Comparison of ENCODE assay signal across 9 cellular contexts in the genomic region with DNA sequence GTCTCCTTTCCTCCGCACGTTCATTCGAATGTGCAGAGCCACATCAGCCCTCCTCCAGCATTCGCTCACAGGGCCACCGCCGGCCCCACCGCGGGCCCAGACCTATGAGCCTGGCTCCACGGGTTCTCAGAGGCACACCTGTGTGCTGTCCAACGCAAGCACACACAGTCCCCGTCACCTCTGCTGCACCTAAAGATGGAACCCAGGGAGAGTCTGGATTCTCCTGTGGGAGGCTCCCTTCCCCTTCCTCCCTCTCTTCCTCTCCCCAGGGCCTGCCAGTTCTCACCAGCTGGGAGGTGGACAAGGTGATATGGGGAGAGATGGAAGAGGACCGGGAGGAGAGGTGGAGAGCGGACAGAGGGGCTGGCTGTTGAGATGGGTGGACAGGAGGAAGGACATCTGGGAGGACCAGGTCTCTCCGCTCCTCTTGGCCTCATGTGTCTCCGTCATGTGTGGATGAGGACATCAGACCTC. TPM values are rescaled to one million over a fixed set of nuclear protein-coding genes. Genes with fewer than 3 reads are reported as not detected.
DNase-seq lines count a peak whose midpoint lies in the region; ATAC-seq and TF ChIP-seq lines count a peak whose summit lies in the region.
"Had no signal": no experiment of that assay in that cellular context is flagged by ENCODE, and none has a peak within 500 bp of the region (broad histone marks: within the 10 kb centered on the region; RNA-seq: fewer than 3 reads in every experiment).

No MANE protein-coding gene starts in this region.

- intact Hi-C loops in gastrocnemius medialis (cut with DNase I; ENCODE audit: low total_unique reads) = loop anchor here (1.0 to 10.0 kb wide), 4 partner anchors 89 to 204 kb away; partner anchors contain the start of gene ASIC1

- DNase-seq in NCI-H69 (lab: John Stamatoyannopoulos, UW) = peak; percentile 68
- no peak for DNase-seq in epithelial cell of proximal tubule (ENCODE audit: low read depth)
- no peak for DNase-seq in gastrocnemius medialis
- DNase-seq in NCI-H1694 treated with DMSO at 0.1 percent for 48 hours (lab: John Stamatoyannopoulos, UW) = no peak

- H3K9me3 ChIP-seq in gastrocnemius medialis = no peaks in the 10 kb centered on the region

- in situ Hi-C loops in gastrocnemius medialis (cut with MboI; ENCODE audit: low sequenced_read_pairs in 4 of 4) = no loop called here

- peaks cover 0 to 5% of the 10 kb centered on the region in 2 donors for H3K4me1 ChIP-seq in gastrocnemius medialis

- peak overlapping the region; percentile 52 for H3K4me3 ChIP-seq in epithelial cell of proximal tubule (ENCODE audit: low read depth, low read length)
- peak overlapping the region; percentile 36 to 50 (median 40) for H3K4me3 ChIP-seq in gastrocnemius medialis

- TF ChIP-seq CTCF in epithelial cell of proximal tubule (conservative IDR thresholded peaks at IDR 0.05; ENCODE audit: low read depth, low read length) = no peak
- no peak for TF ChIP-seq CTCF in gastrocnemius medialis (IDR thresholded peaks at IDR 0.05 in 4 of 5, conservative IDR thresholded peaks at IDR 0.05 in 1 of 5)

- TF ChIP-seq POLR2A in gastrocnemius medialis (IDR thresholded peaks at IDR 0.05) = no peak

- H3K27ac ChIP-seq in gastrocnemius medialis = no peak overlapping the region

- H3K27me3 ChIP-seq in gastrocnemius medialis = peaks cover 4 to 21% (median 13%) of the 10 kb centered on the region in 3 donors

- H3K36me3 ChIP-seq in gastrocnemius medialis = no peaks in the 10 kb centered on the region

- peak; percentile 14 for ATAC-seq in GM21529 (IDR thresholded peaks at IDR 0.05; ENCODE audit: unreplicated experiment)
- no peak for ATAC-seq in gastrocnemius medialis
- ATAC-seq in GM19324 (IDR thresholded peaks at IDR 0.05; ENCODE audit: low FRiP score, unreplicated experiment) = no peak
- no peak for ATAC-seq in HG03432 (IDR thresholded peaks at IDR 0.05; ENCODE audit: unreplicated experiment)
- no peak for ATAC-seq in HG03175 (IDR thresholded peaks at IDR 0.05; ENCODE audit: unreplicated experiment)

RNA-seq across cellular contexts. Expression of gene AQP6, which starts 4.9 kb away (rescaled TPM):
- total RNA-seq in epithelial cell of proximal tubule = not detected in 2 replicates
- not detected for total RNA-seq in gastrocnemius medialis
- total RNA-seq: M059J had no signal

RNA-seq across cellular contexts. Expression of gene AQP5, which starts 6.1 kb away (rescaled TPM):
- 0.07 TPM in 1 of 2 replicates, not detected in the other for total RNA-seq in epithelial cell of proximal tubule
- not detected for total RNA-seq in gastrocnemius medialis

RNA-seq across cellular contexts. Expression of gene AQP2, which starts 17.3 kb away (rescaled TPM):
- not detected in 2 replicates for total RNA-seq in epithelial cell of proximal tubule
- total RNA-seq in gastrocnemius medialis = not detected
- total RNA-seq: M059J had no signal

RNA-seq across cellular contexts. Expression of gene RACGAP1, which starts 57.5 kb away (rescaled TPM):
- 86.5 and 98.2 TPM in 2 replicates for total RNA-seq in epithelial cell of proximal tubule
- 10 to 100 TPM in 1 of 4 donors, 1 to 10 TPM in 3; 5.6 to 13.3 (median 6.5) TPM for total RNA-seq in gastrocnemius medialis
